ENCODE assay signal across 38 cellular contexts in the genomic region with DNA sequence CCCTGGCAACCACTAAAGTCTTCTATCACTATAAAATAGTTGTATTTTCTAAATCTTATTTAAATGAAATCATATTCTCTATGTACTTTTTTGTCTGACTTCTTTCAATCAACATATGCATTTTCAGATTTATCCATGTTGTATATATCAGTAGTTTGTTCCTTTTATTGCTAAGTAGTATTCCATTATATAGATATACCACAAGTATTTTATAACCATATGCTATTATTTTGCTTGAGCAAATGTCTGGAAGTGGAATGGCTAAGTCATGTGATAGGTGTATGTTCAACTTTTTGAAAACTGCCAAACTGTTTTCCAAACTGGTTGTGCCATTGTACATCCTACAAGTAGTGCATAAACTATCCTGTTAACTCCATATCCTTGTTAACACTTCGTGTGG.
"Had no signal": no experiment of that assay in that cellular context is flagged by ENCODE, and none has a peak within 500 bp of the region (broad histone marks: within the 10 kb centered on the region; RNA-seq: fewer than 3 reads in every experiment).

No MANE protein-coding gene starts in this region.

- ATAC-seq: activated naive CD8-positive, alpha-beta T cell treated with anti-CD3 and anti-CD28 coated beads, Interleukin-2, amount 50 U/mL, for 24 hours; activated T-cell treated with anti-CD3 and anti-CD28 coated beads, Interleukin-2, amount 50 U/mL, for 72 hours; activated T-helper 17 cell treated with anti-CD3 and anti-CD28 coated beads, Interleukin-2, amount 50 U/mL, for 72 hours; body of pancreas had no signal

- H3K4me1 Mint-ChIP-seq: activated naive CD4-positive, alpha-beta T cell treated with anti-CD3 and anti-CD28 coated beads, Interleukin-2, amount 10 ng/mL, durations not matched to agents 7 days and 5 days; activated naive CD4-positive, alpha-beta T cell treated with anti-CD3 and anti-CD28 coated beads, Interleukin-2, amount 50 U/mL, for 24 hours; activated naive CD8-positive, alpha-beta T cell treated with anti-CD3 and anti-CD28 coated beads for 36 hours; activated naive CD8-positive, alpha-beta T cell treated with anti-CD3 and anti-CD28 coated beads, Interleukin-2, amount 10 ng/mL, durations not matched to agents 7 days and 5 days; activated naive CD8-positive, alpha-beta T cell treated with anti-CD3 and anti-CD28 coated beads, Interleukin-2, amount 50 U/mL, for 24 hours; activated T-helper 17 cell treated with anti-CD3 and anti-CD28 coated beads, Interleukin-2, amount 50 U/mL, for 72 hours; brain; central memory CD8-positive, alpha-beta T cell had no signal

- H3K36me3 ChIP-seq: brain microvascular endothelial cell, breast epithelium, cardiac muscle cell, colonic mucosa had no signal

- H3K27me3 Mint-ChIP-seq: activated naive CD4-positive, alpha-beta T cell treated with anti-CD3 and anti-CD28 coated beads, Interleukin-2, amount 10 ng/mL, durations not matched to agents 7 days and 5 days; activated naive CD4-positive, alpha-beta T cell treated with anti-CD3 and anti-CD28 coated beads, Interleukin-2, amount 50 U/mL, for 24 hours; activated naive CD8-positive, alpha-beta T cell; activated naive CD8-positive, alpha-beta T cell treated with anti-CD3 and anti-CD28 coated beads for 36 hours; activated naive CD8-positive, alpha-beta T cell treated with anti-CD3 and anti-CD28 coated beads, Interleukin-2, amount 10 ng/mL, durations not matched to agents 7 days and 5 days; activated naive CD8-positive, alpha-beta T cell treated with anti-CD3 and anti-CD28 coated beads, Interleukin-2, amount 50 U/mL, for 24 hours; activated T-helper 17 cell treated with anti-CD3 and anti-CD28 coated beads, Interleukin-2, amount 50 U/mL, for 72 hours; brain; central memory CD8-positive, alpha-beta T cell had no signal

- FAIRE-seq: astrocyte, bronchial epithelial cell had no signal

- H3K27me3 ChIP-seq: adrenal gland, ascending aorta, body of pancreas, brain microvascular endothelial cell, breast epithelium, cardiac muscle cell, colonic mucosa had no signal

- H3K4me3 ChIP-seq: adrenal gland, ascending aorta, body of pancreas, breast epithelium, cardiac muscle cell, colonic mucosa had no signal

- H3K9me3 ChIP-seq: ascending aorta, body of pancreas, breast epithelium, colonic mucosa had no signal

- DNase-seq: activated effector memory CD4-positive, alpha-beta T cell treated with anti-CD3 and anti-CD28 coated beads, Interleukin-2, amount 50 U/mL, for 16 hours; activated effector memory CD4-positive, alpha-beta T cell treated with Interleukin-2 at 50 U/mL for 16 hours; activated gamma-delta T cell; activated gamma-delta T cell treated with Interleukin-2 at 50 U/mL for 16 hours; activated naive CD4-positive, alpha-beta T cell; activated naive CD4-positive, alpha-beta T cell treated with anti-CD3 and anti-CD28 coated beads for 36 hours; activated naive CD4-positive, alpha-beta T cell treated with anti-CD3 and anti-CD28 coated beads, Interleukin-2, amount 10 ng/mL, durations not matched to agents 7 days and 5 days; activated naive CD4-positive, alpha-beta T cell treated with anti-CD3 and anti-CD28 coated beads, Interleukin-2, amount 50 U/mL, for 16 hours; activated naive CD4-positive, alpha-beta T cell treated with Interleukin-2 at 50 U/mL for 16 hours; activated naive CD8-positive, alpha-beta T cell treated with anti-CD3 and anti-CD28 coated beads for 36 hours; activated naive CD8-positive, alpha-beta T cell treated with anti-CD3 and anti-CD28 coated beads, Interleukin-2, amount 10 ng/mL, durations not matched to agents 7 days and 5 days; activated naive CD8-positive, alpha-beta T cell treated with anti-CD3 and anti-CD28 coated beads, Interleukin-2, amount 50 U/mL, for 24 hours; activated T-cell treated with anti-CD3 and anti-CD28 coated beads, Interleukin-2, amount 50 U/mL, for 48 hours; activated T-cell treated with anti-CD3 and anti-CD28 coated beads, Interleukin-2, amount 50 U/mL, for 72 hours; adrenal gland; amniotic stem cell; amygdala; anterior cingulate cortex; aorta; body of pancreas; caudate nucleus; central memory CD4-positive, alpha-beta T cell; cerebellar nuclear complex; colonic mucosa had no signal

- H3K9me3 Mint-ChIP-seq: activated naive CD4-positive, alpha-beta T cell treated with anti-CD3 and anti-CD28 coated beads, Interleukin-2, amount 10 ng/mL, durations not matched to agents 7 days and 5 days; central memory CD8-positive, alpha-beta T cell had no signal

- H3K27ac ChIP-seq: adrenal gland, ascending aorta, body of pancreas, brain microvascular endothelial cell, breast epithelium, cardiac muscle cell, colonic mucosa had no signal

- H3K27ac Mint-ChIP-seq: activated naive CD4-positive, alpha-beta T cell treated with anti-CD3 and anti-CD28 coated beads for 36 hours; activated naive CD4-positive, alpha-beta T cell treated with anti-CD3 and anti-CD28 coated beads, Interleukin-2, amount 10 ng/mL, durations not matched to agents 7 days and 5 days; activated naive CD4-positive, alpha-beta T cell treated with anti-CD3 and anti-CD28 coated beads, Interleukin-2, amount 50 U/mL, for 24 hours; activated naive CD4-positive, alpha-beta T cell treated with anti-CD3 and anti-CD28 coated beads, Interleukin-2, amount 50 U/mL, for 72 hours; activated naive CD8-positive, alpha-beta T cell; activated naive CD8-positive, alpha-beta T cell treated with anti-CD3 and anti-CD28 coated beads for 36 hours; activated naive CD8-positive, alpha-beta T cell treated with anti-CD3 and anti-CD28 coated beads, Interleukin-2, amount 10 ng/mL, durations not matched to agents 7 days and 5 days; activated naive CD8-positive, alpha-beta T cell treated with anti-CD3 and anti-CD28 coated beads, Interleukin-2, amount 50 U/mL, for 24 hours; activated T-cell treated with anti-CD3 and anti-CD28 coated beads, Interleukin-2, amount 50 U/mL, for 72 hours; activated T-helper 1 cell treated with anti-CD3 and anti-CD28 coated beads, Interleukin-12 subunit alpha, Interleukin-12 subunit beta, Interleukin-2, Interleukin-4 antibody, amounts not matched to agents 30 ng/mL and 10 ng/mL and 1 ng/mL, durations not matched to agents 14 hours and 24 hours and 36 hours; activated T-helper 17 cell treated with anti-CD3 and anti-CD28 coated beads, Interleukin-2, amount 50 U/mL, for 72 hours; activated T-helper 2 cell treated with anti-CD3 and anti-CD28 coated beads, Interferon-gamma antibody, Interleukin-2, Interleukin-4, amounts not matched to agents 10 μg/mL and 5 μg/mL and 100 μg/mL, durations not matched to agents 14 hours and 24 hours and 36 hours; brain had no signal

- H3K4me3 Mint-ChIP-seq: activated naive CD4-positive, alpha-beta T cell treated with anti-CD3 and anti-CD28 coated beads for 36 hours; activated naive CD4-positive, alpha-beta T cell treated with anti-CD3 and anti-CD28 coated beads, Interleukin-2, amount 10 ng/mL, durations not matched to agents 7 days and 5 days; activated naive CD4-positive, alpha-beta T cell treated with anti-CD3 and anti-CD28 coated beads, Interleukin-2, amount 50 U/mL, for 24 hours; activated naive CD8-positive, alpha-beta T cell; activated naive CD8-positive, alpha-beta T cell treated with anti-CD3 and anti-CD28 coated beads for 36 hours; activated naive CD8-positive, alpha-beta T cell treated with anti-CD3 and anti-CD28 coated beads, Interleukin-2, amount 10 ng/mL, durations not matched to agents 7 days and 5 days; activated naive CD8-positive, alpha-beta T cell treated with anti-CD3 and anti-CD28 coated beads, Interleukin-2, amount 50 U/mL, for 24 hours; activated T-cell treated with anti-CD3 and anti-CD28 coated beads, Interleukin-2, amount 50 U/mL, for 72 hours; activated T-helper 1 cell treated with anti-CD3 and anti-CD28 coated beads, Interleukin-12 subunit alpha, Interleukin-12 subunit beta, Interleukin-2, Interleukin-4 antibody, amounts not matched to agents 30 ng/mL and 10 ng/mL and 1 ng/mL, durations not matched to agents 14 hours and 24 hours and 36 hours; activated T-helper 17 cell treated with anti-CD3 and anti-CD28 coated beads, Interleukin-2, amount 50 U/mL, for 72 hours; brain; central memory CD8-positive, alpha-beta T cell had no signal

- H3K4me1 ChIP-seq: adrenal gland, ascending aorta, body of pancreas, breast epithelium, colonic mucosa had no signal
